In genomic region chr4:56701644-56702043, GRCh38 we compare ENCODE assay signal across 29 cellular contexts. TPM values are rescaled to one million over a fixed set of nuclear protein-coding genes. Genes with fewer than 3 reads are reported as not detected.
"Had no signal": no experiment of that assay in that cellular context is flagged by ENCODE, and none has a peak within 500 bp of the region (broad histone marks: within the 10 kb centered on the region; RNA-seq: fewer than 3 reads in every experiment).

No MANE protein-coding gene starts in this region.

- H3K9me3 Mint-ChIP-seq: activated CD4-positive, alpha-beta memory T cell treated with anti-CD3 and anti-CD28 coated beads, Interleukin-2, amount 10 ng/mL, durations not matched to agents 7 days and 5 days; activated CD4-positive, alpha-beta T cell treated with anti-CD3 and anti-CD28 coated beads, Interleukin-2, amount 10 ng/mL, durations not matched to agents 7 days and 5 days; activated naive CD4-positive, alpha-beta T cell treated with anti-CD3 and anti-CD28 coated beads, Interleukin-2, amount 50 U/mL, for 24 hours; activated naive CD8-positive, alpha-beta T cell treated with anti-CD3 and anti-CD28 coated beads, Interleukin-2, amount 50 U/mL, for 24 hours; activated T-cell treated with anti-CD3 and anti-CD28 coated beads, Interleukin-2, amount 50 U/mL, for 24 hours; activated T-helper 17 cell treated with anti-CD3 and anti-CD28 coated beads, Interleukin-2, amount 50 U/mL, for 72 hours; central memory CD8-positive, alpha-beta T cell; dendritic cell treated with granulocyte-macrophage colony-stimulating factor and Interleukin-4, amounts not matched to agents 40 ng/mL and 50 ng/mL, for 4 days; endodermal cell had no signal

- H3K4me1 Mint-ChIP-seq: central memory CD8-positive, alpha-beta T cell had no signal

- H3K27ac ChIP-seq: breast epithelium, foreskin keratinocyte, left lung, ovary, prostate gland, spleen, testis, transverse colon had no signal

- H3K27ac Mint-ChIP-seq: activated CD4-positive, alpha-beta memory T cell treated with anti-CD3 and anti-CD28 coated beads, Interleukin-2, amount 10 ng/mL, durations not matched to agents 7 days and 5 days; activated CD4-positive, alpha-beta T cell treated with anti-CD3 and anti-CD28 coated beads, Interleukin-2, amount 10 ng/mL, durations not matched to agents 7 days and 5 days; activated naive CD4-positive, alpha-beta T cell treated with anti-CD3 and anti-CD28 coated beads, Interleukin-2, amount 50 U/mL, for 24 hours; activated naive CD8-positive, alpha-beta T cell treated with anti-CD3 and anti-CD28 coated beads, Interleukin-2, amount 50 U/mL, for 24 hours; activated T-cell treated with anti-CD3 and anti-CD28 coated beads, Interleukin-2, amount 50 U/mL, for 24 hours; activated T-helper 17 cell treated with anti-CD3 and anti-CD28 coated beads, Interleukin-2, amount 50 U/mL, for 72 hours; dendritic cell treated with granulocyte-macrophage colony-stimulating factor and Interleukin-4, amounts not matched to agents 40 ng/mL and 50 ng/mL, for 4 days; endodermal cell; nephron; T-helper 17 cell; WTC11 had no signal

- H3K36me3 ChIP-seq: breast epithelium, left lung, ovary, prostate gland, spleen, transverse colon had no signal

- H3K27me3 Mint-ChIP-seq: activated CD4-positive, alpha-beta T cell treated with anti-CD3 and anti-CD28 coated beads, Interleukin-2, amount 10 ng/mL, durations not matched to agents 7 days and 5 days; activated naive CD4-positive, alpha-beta T cell treated with anti-CD3 and anti-CD28 coated beads, Interleukin-2, amount 50 U/mL, for 24 hours; activated naive CD8-positive, alpha-beta T cell treated with anti-CD3 and anti-CD28 coated beads, Interleukin-2, amount 50 U/mL, for 24 hours; activated T-cell treated with anti-CD3 and anti-CD28 coated beads, Interleukin-2, amount 50 U/mL, for 24 hours; activated T-helper 17 cell treated with anti-CD3 and anti-CD28 coated beads, Interleukin-2, amount 50 U/mL, for 72 hours; central memory CD8-positive, alpha-beta T cell; dendritic cell treated with granulocyte-macrophage colony-stimulating factor and Interleukin-4, amounts not matched to agents 40 ng/mL and 50 ng/mL, for 4 days; T-helper 17 cell had no signal

- H3K4me1 ChIP-seq: breast epithelium, left lung, prostate gland, transverse colon had no signal

- H3K4me3 ChIP-seq: breast epithelium, left lung, lung, ovary, prostate gland, spleen, testis, transverse colon had no signal

- H3K27me3 ChIP-seq: breast epithelium, foreskin keratinocyte, left lung, ovary, spleen, testis, transverse colon had no signal

- H3K36me3 Mint-ChIP-seq: activated naive CD4-positive, alpha-beta T cell treated with anti-CD3 and anti-CD28 coated beads, Interleukin-2, amount 50 U/mL, for 24 hours; WTC11 had no signal

- H3K4me3 Mint-ChIP-seq: activated CD4-positive, alpha-beta memory T cell treated with anti-CD3 and anti-CD28 coated beads, Interleukin-2, amount 10 ng/mL, durations not matched to agents 7 days and 5 days; activated CD4-positive, alpha-beta T cell treated with anti-CD3 and anti-CD28 coated beads, Interleukin-2, amount 10 ng/mL, durations not matched to agents 7 days and 5 days; activated naive CD4-positive, alpha-beta T cell treated with anti-CD3 and anti-CD28 coated beads, Interleukin-2, amount 50 U/mL, for 24 hours; activated naive CD8-positive, alpha-beta T cell treated with anti-CD3 and anti-CD28 coated beads, Interleukin-2, amount 50 U/mL, for 24 hours; activated T-cell treated with anti-CD3 and anti-CD28 coated beads, Interleukin-2, amount 50 U/mL, for 24 hours; activated T-helper 17 cell treated with anti-CD3 and anti-CD28 coated beads, Interleukin-2, amount 50 U/mL, for 72 hours; central memory CD8-positive, alpha-beta T cell; dendritic cell treated with granulocyte-macrophage colony-stimulating factor and Interleukin-4, amounts not matched to agents 40 ng/mL and 50 ng/mL, for 4 days; endodermal cell; nephron; T-helper 17 cell; WTC11 had no signal

- DNase-seq: activated CD4-positive, alpha-beta memory T cell treated with anti-CD3 and anti-CD28 coated beads, Interleukin-2, amount 10 ng/mL, durations not matched to agents 7 days and 5 days; activated CD4-positive, alpha-beta T cell treated with anti-CD3 and anti-CD28 coated beads for 1 hour; activated CD4-positive, alpha-beta T cell treated with anti-CD3 and anti-CD28 coated beads, Interleukin-2, amount 10 ng/mL, durations not matched to agents 7 days and 5 days; activated CD8-positive, alpha-beta memory T cell treated with anti-CD3 and anti-CD28 coated beads, Interleukin-2, amount 50 U/mL, for 48 hours; activated naive CD8-positive, alpha-beta T cell treated with anti-CD3 and anti-CD28 coated beads, Interleukin-2, amount 50 U/mL, for 24 hours; activated T-cell treated with anti-CD3 and anti-CD28 coated beads, Interleukin-2, amount 50 U/mL, for 24 hours; amygdala; endodermal cell; foreskin keratinocyte; left lung; ovary; retina; spleen; stimulated activated CD4-positive, alpha-beta T cell treated with anti-CD3 and anti-CD28 coated beads, Interleukin-2, amount 100 ng/mL, for 48 hours; stimulated activated naive CD8-positive, alpha-beta T cell treated with anti-CD3 and anti-CD28 coated beads, Interleukin-15, Interleukin-2, amounts not matched to agents 100 U/mL and 50 U/mL, for 24 hours; T-helper 17 cell; T1000; testis; transverse colon had no signal

- ATAC-seq: activated naive CD8-positive, alpha-beta T cell treated with anti-CD3 and anti-CD28 coated beads, Interleukin-2, amount 50 U/mL, for 24 hours; activated T-helper 17 cell treated with anti-CD3 and anti-CD28 coated beads, Interleukin-2, amount 50 U/mL, for 72 hours; esophagus mucosa; foreskin keratinocyte; left lung; stimulated activated naive CD8-positive, alpha-beta T cell treated with anti-CD3 and anti-CD28 coated beads, Interleukin-15, Interleukin-2, amounts not matched to agents 100 U/mL and 50 U/mL, for 24 hours; T-helper 17 cell; WTC11 had no signal

- H3K9me3 ChIP-seq: breast epithelium, left lung, ovary, prostate gland, spleen, testis, transverse colon had no signal

RNA-seq across cellular contexts. Expression of gene HOPX, which starts 20.5 kb away (rescaled TPM):
- total RNA-seq: endodermal cell had no signal
